In the genomic region with DNA sequence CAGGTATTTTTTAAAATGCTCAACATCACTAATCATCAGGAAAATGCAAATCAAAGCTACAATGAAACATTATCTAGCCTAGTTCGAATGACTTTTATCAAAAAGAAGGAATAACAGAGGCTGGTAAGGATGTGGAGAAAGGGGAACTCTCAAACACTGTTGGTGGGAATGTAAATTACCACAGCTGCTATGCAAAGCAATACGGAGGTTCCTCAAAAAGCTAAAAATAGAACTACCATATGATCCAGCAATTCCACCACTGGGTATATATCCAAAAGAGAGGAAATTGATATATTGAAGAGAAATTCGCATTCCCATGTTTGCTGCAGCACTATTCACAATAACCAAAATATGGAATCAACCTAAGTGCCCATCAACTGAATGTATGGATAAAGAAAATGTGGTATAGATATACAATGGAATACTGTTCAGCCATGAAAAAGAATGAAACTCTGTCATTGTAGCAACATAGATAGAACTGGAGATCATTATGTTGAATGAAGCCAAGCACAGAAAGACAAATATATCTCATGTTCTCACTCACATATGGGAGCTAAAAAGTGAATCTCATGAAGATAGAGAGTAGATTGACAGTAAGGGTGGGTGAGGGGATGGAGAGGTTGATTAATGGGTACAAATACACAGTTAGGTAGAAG, we compare ENCODE assay signal across 17 cellular contexts.
"Had no signal": no experiment of that assay in that cellular context is flagged by ENCODE, and none has a peak within 500 bp of the region (broad histone marks: within the 10 kb centered on the region; RNA-seq: fewer than 3 reads in every experiment).

No MANE protein-coding gene starts in this region.

- H3K9me3 Mint-ChIP-seq: activated T-helper 1 cell treated with anti-CD3 and anti-CD28 coated beads, Interleukin-12 subunit alpha, Interleukin-12 subunit beta, Interleukin-2, Interleukin-4 antibody, amounts not matched to agents 30 ng/mL and 10 ng/mL and 1 ng/mL, durations not matched to agents 14 hours and 24 hours and 36 hours; natural killer cell; stimulated activated effector memory CD8-positive, alpha-beta T cell treated with anti-CD3 and anti-CD28 coated beads, Interleukin-12 subunit alpha, Interleukin-12 subunit beta, amount 100 ng/mL, for 72 hours had no signal

- H3K4me1 Mint-ChIP-seq: natural killer cell; stimulated activated effector memory CD8-positive, alpha-beta T cell treated with anti-CD3 and anti-CD28 coated beads, Interleukin-12 subunit alpha, Interleukin-12 subunit beta, amount 100 ng/mL, for 72 hours had no signal

- H3K36me3 ChIP-seq: thyroid gland, vagina had no signal

- H3K27ac ChIP-seq: foreskin keratinocyte, thyroid gland, vagina had no signal

- H3K4me3 Mint-ChIP-seq: activated CD4-positive, alpha-beta T cell treated with anti-CD3 and anti-CD28 coated beads, Interleukin-2, amount 10 ng/mL, durations not matched to agents 7 days and 5 days; activated naive CD8-positive, alpha-beta T cell treated with anti-CD3 and anti-CD28 coated beads for 36 hours; activated T-helper 1 cell treated with anti-CD3 and anti-CD28 coated beads, Interleukin-12 subunit alpha, Interleukin-12 subunit beta, Interleukin-2, Interleukin-4 antibody, amounts not matched to agents 30 ng/mL and 10 ng/mL and 1 ng/mL, durations not matched to agents 14 hours and 24 hours and 36 hours; natural killer cell; stimulated activated effector memory CD8-positive, alpha-beta T cell treated with anti-CD3 and anti-CD28 coated beads, Interleukin-12 subunit alpha, Interleukin-12 subunit beta, amount 100 ng/mL, for 72 hours had no signal

- H3K4me1 ChIP-seq: foreskin keratinocyte had no signal

- H3K4me3 ChIP-seq: thyroid gland, vagina had no signal

- H3K9me3 ChIP-seq: thyroid gland, vagina had no signal

- H3K27ac Mint-ChIP-seq: activated CD4-positive, alpha-beta T cell treated with anti-CD3 and anti-CD28 coated beads, Interleukin-2, amount 10 ng/mL, durations not matched to agents 7 days and 5 days; activated naive CD8-positive, alpha-beta T cell treated with anti-CD3 and anti-CD28 coated beads for 36 hours; activated T-helper 1 cell treated with anti-CD3 and anti-CD28 coated beads, Interleukin-12 subunit alpha, Interleukin-12 subunit beta, Interleukin-2, Interleukin-4 antibody, amounts not matched to agents 30 ng/mL and 10 ng/mL and 1 ng/mL, durations not matched to agents 14 hours and 24 hours and 36 hours; natural killer cell; stimulated activated effector memory CD8-positive, alpha-beta T cell treated with anti-CD3 and anti-CD28 coated beads, Interleukin-12 subunit alpha, Interleukin-12 subunit beta, amount 100 ng/mL, for 72 hours had no signal

- H3K36me3 Mint-ChIP-seq: stimulated activated effector memory CD8-positive, alpha-beta T cell treated with anti-CD3 and anti-CD28 coated beads, Interleukin-12 subunit alpha, Interleukin-12 subunit beta, amount 100 ng/mL, for 72 hours had no signal

- DNase-seq: activated CD4-positive, alpha-beta T cell treated with anti-CD3 and anti-CD28 coated beads, Interleukin-2, amount 10 ng/mL, durations not matched to agents 7 days and 5 days; activated CD4-positive, CD25-positive, alpha-beta regulatory T cell; activated CD8-positive, alpha-beta memory T cell treated with anti-CD3 and anti-CD28 coated beads for 24 hours; activated naive CD8-positive, alpha-beta T cell treated with anti-CD3 and anti-CD28 coated beads for 36 hours; effector memory CD4-positive, alpha-beta T cell; foreskin keratinocyte; glutamatergic neuron; hypothalamus; mesendoderm; natural killer cell; retina; stimulated activated CD4-positive, alpha-beta T cell treated with anti-CD3 and anti-CD28 coated beads, Interleukin-12 subunit alpha, Interleukin-12 subunit beta, amount 100 ng/mL, for 4 hours; stimulated activated CD4-positive, alpha-beta T cell treated with anti-CD3 and anti-CD28 coated beads, Interleukin-2, amount 100 ng/mL, for 24 hours; thyroid gland had no signal

- H3K27me3 ChIP-seq: foreskin keratinocyte, thyroid gland, vagina had no signal
